Comparison of ENCODE assay signal across 12 cellular contexts in genomic region chrX:150880808-150881165, GRCh38. TPM values are rescaled to one million over a fixed set of nuclear protein-coding genes. Genes with fewer than 3 reads are reported as not detected.
A peak's percentile ranks its signal among the peaks of the same experiment; 100 is the strongest.
DNase-seq lines count a peak whose midpoint lies in the region; ATAC-seq and TF ChIP-seq lines count a peak whose summit lies in the region.
"Had no signal": no experiment of that assay in that cellular context is flagged by ENCODE, and none has a peak within 500 bp of the region (broad histone marks: within the 10 kb centered on the region; RNA-seq: fewer than 3 reads in every experiment).

No MANE protein-coding gene starts in this region.

- POLR2A ChIA-PET in CD4-positive, alpha-beta memory T cell (lab: Charles Lee; ENCODE audit: partially characterized antibody), result no interaction called here
- POLR2A ChIA-PET in GM10248 (lab: Yijun Ruan, JAX), result no interaction called here

- no peak for TF ChIP-seq CTCF in GM10248 (IDR thresholded peaks at IDR 0.05; ENCODE audit: control extremely low read depth, extremely low read depth, low read depth, missing control alignments)
- no peak for TF ChIP-seq CTCF in ascending aorta (IDR thresholded peaks at IDR 0.05)

- no peaks in the 10 kb centered on the region for H3K9me3 ChIP-seq in CD4-positive, alpha-beta memory T cell (ENCODE audit: control insufficient read depth in 1 of 2, low read length in 2 of 2)
- no peaks in the 10 kb centered on the region for H3K9me3 ChIP-seq in ascending aorta

- in situ Hi-C loops in KBM-7 (cut with MboI; ENCODE audit: low pct_unique_long_range_greater_than_20kb, low sequenced_read_pairs), result no loop called here

- no peaks in the 10 kb centered on the region for H3K36me3 ChIP-seq in CD4-positive, alpha-beta memory T cell (ENCODE audit: insufficient read depth, low read length)
- no peaks in the 10 kb centered on the region for H3K36me3 ChIP-seq in ascending aorta

- H3K9me3 Mint-ChIP-seq in CD4-positive, alpha-beta memory T cell, result peaks cover 0 to 5% (median 0%) of the 10 kb centered on the region in 8 donors
- H3K9me3 Mint-ChIP-seq in activated naive CD4-positive, alpha-beta T cell treated with anti-CD3 and anti-CD28 coated beads, Interleukin-2, amount 50 U/mL, for 72 hours, result peaks cover 6% of the 10 kb centered on the region in 2 donors

- ATAC-seq in GM18502 (IDR thresholded peaks at IDR 0.05; ENCODE audit: poor library complexity, unreplicated experiment) (peak; percentile 19), HG02885 (IDR thresholded peaks at IDR 0.05; ENCODE audit: poor library complexity, unreplicated experiment) (peak; percentile 7)
- ATAC-seq in activated naive CD4-positive, alpha-beta T cell treated with anti-CD3 and anti-CD28 coated beads, Interleukin-2, amount 50 U/mL, for 72 hours, result peak in 1 of 2 donors; percentile 10

- H3K27ac ChIP-seq in CD4-positive, alpha-beta memory T cell (ENCODE audit: low read depth, low read length), result no peak overlapping the region
- H3K27ac ChIP-seq in ascending aorta, result no peak overlapping the region

- no peak overlapping the region for H3K4me3 Mint-ChIP-seq in CD4-positive, alpha-beta memory T cell

- CTCF ChIA-PET in CD4-positive, alpha-beta memory T cell (lab: Charles Lee; ENCODE audit: partially characterized antibody), result no interaction called here
- CTCF ChIA-PET in GM10248 (lab: Yijun Ruan, JAX), result interaction anchor here (0.7 to 1.0 kb wide), 2 partner anchors 9 to 14 kb away, joined by 3 to 4 read pairs; no protein-coding TSS in a partner anchor

- H3K27me3 ChIP-seq in CD4-positive, alpha-beta memory T cell (ENCODE audit: insufficient read depth, low read length), result no peaks in the 10 kb centered on the region
- H3K27me3 ChIP-seq in ascending aorta, result no peaks in the 10 kb centered on the region

- H3K36me3 Mint-ChIP-seq in CD4-positive, alpha-beta memory T cell, result peaks cover 0 to 6% of the 10 kb centered on the region in 2 donors
- H3K36me3 Mint-ChIP-seq in activated naive CD4-positive, alpha-beta T cell treated with anti-CD3 and anti-CD28 coated beads, Interleukin-2, amount 50 U/mL, for 72 hours, result peaks cover 8 to 22% of the 10 kb centered on the region in 2 donors

- no peak for DNase-seq in CD4-positive, alpha-beta memory T cell
- no peak for DNase-seq in activated naive CD4-positive, alpha-beta T cell treated with anti-CD3 and anti-CD28 coated beads, Interleukin-2, amount 50 U/mL, for 72 hours (ENCODE audit: low spot score in 2 of 2)
- no peak for DNase-seq in GM10248 (ENCODE audit: extremely low spot score)
- no peak for DNase-seq in DMS 273 (lab: John Stamatoyannopoulos, UW; ENCODE audit: unreplicated experiment)
- DNase-seq in ascending aorta (ENCODE audit: low spot score in 2 of 2), result no peak
- no peak for DNase-seq in KBM-7
- DNase-seq: amygdala, mammary epithelial cell, NCI-H2171 treated with DMSO at 0.1 percent for 48 hours, OCI-M1 had no signal

- H3K4me3 ChIP-seq in CD4-positive, alpha-beta memory T cell (ENCODE audit: low read length in 2 of 2), result no peak overlapping the region
- no peak overlapping the region for H3K4me3 ChIP-seq in ascending aorta

- intact Hi-C loops in CD4-positive, alpha-beta memory T cell (cut with micrococcal nuclease), result no loop called here
- intact Hi-C loops in ascending aorta (cut with DNase I), result no loop called here

- peak overlapping the region in 4 of 7 donors; percentile 40 to 69 (median 60) for H3K27ac Mint-ChIP-seq in CD4-positive, alpha-beta memory T cell
- H3K27ac Mint-ChIP-seq in activated naive CD4-positive, alpha-beta T cell treated with anti-CD3 and anti-CD28 coated beads, Interleukin-2, amount 50 U/mL, for 72 hours, result peak overlapping the region; percentile 84 to 87

- peaks cover 14% of the 10 kb centered on the region for H3K4me1 ChIP-seq in CD4-positive, alpha-beta memory T cell (ENCODE audit: insufficient read depth, low read length)
- H3K4me1 ChIP-seq in ascending aorta, result no peaks in the 10 kb centered on the region

- peaks cover 8 to 14% (median 12%) of the 10 kb centered on the region in 4 donors for H3K4me1 Mint-ChIP-seq in CD4-positive, alpha-beta memory T cell

- no peaks in the 10 kb centered on the region for H3K27me3 Mint-ChIP-seq in CD4-positive, alpha-beta memory T cell

RNA-seq across cellular contexts. Expression of gene CD99L2, which starts 17.7 kb away (rescaled TPM):
- total RNA-seq in CD4-positive, alpha-beta memory T cell, result 10 to 100 TPM; 15.5 to 17.3 TPM
- 10 to 100 TPM in 1 of 2 donors, 1 to 10 TPM in 1; 10.0 to 13.5 TPM for polyA plus RNA-seq in CD4-positive, alpha-beta memory T cell
- total RNA-seq in activated naive CD4-positive, alpha-beta T cell treated with anti-CD3 and anti-CD28 coated beads, Interleukin-2, amount 50 U/mL, for 72 hours, result 1 to 10 TPM; 8.8 to 9.7 TPM
- total RNA-seq in ascending aorta, result 83.4 TPM
